In genomic region chr2:130954873-130955272, GRCh38 we compare ENCODE assay signal across 11 cellular contexts.
"Had no signal": no experiment of that assay in that cellular context is flagged by ENCODE, and none has a peak within 500 bp of the region (broad histone marks: within the 10 kb centered on the region; RNA-seq: fewer than 3 reads in every experiment).

No MANE protein-coding gene starts in this region.

- FAIRE-seq: H1, H54 had no signal

- H3K9ac ChIP-seq: GM23248 had no signal

- ATAC-seq: GM23338, HCT116 had no signal

- H2AFZ ChIP-seq: GM23248, GM23338 had no signal

- H3K27ac ChIP-seq: GM23248 had no signal

- DNase-seq: GM23248, GOT3, H7, H9, HCEC 1CT, HFFc6 had no signal

- H3K4me2 ChIP-seq: GM23338 had no signal

- H3K9me3 ChIP-seq: HAP-1 had no signal

- H3K4me3 ChIP-seq: GM23248, GM23338, HAP-1 had no signal

- H3K36me3 ChIP-seq: HAP-1 had no signal

- H3K4me1 ChIP-seq: HAP-1 had no signal
